Comparison of ENCODE assay signal across 12 cellular contexts in genomic region chrX:22134681-22135080, GRCh38.
DNase-seq lines count a peak whose midpoint lies in the region; ATAC-seq, FAIRE-seq and TF ChIP-seq lines count a peak whose summit lies in the region.
"Had no signal": no experiment of that assay in that cellular context is flagged by ENCODE, and none has a peak within 500 bp of the region (broad histone marks: within the 10 kb centered on the region; RNA-seq: fewer than 3 reads in every experiment).

No MANE protein-coding gene starts in this region.

- no peak for TF ChIP-seq EP300 in A549 (IDR thresholded peaks at IDR 0.05)

- H3K4me3 Mint-ChIP-seq in brain = peak overlapping the region in 2 of 5 experiments; percentile 2 to 50

- intact Hi-C loops in tibial artery (cut with DNase I; ENCODE audit: low total_unique reads) = loop anchor here (5.0 kb wide), 1 partner anchor 613 kb away; no protein-coding TSS in a partner anchor
- intact Hi-C loops in aorta (cut with DNase I) = loop anchor here (5.0 to 10.0 kb wide), 2 partner anchors 140 to 613 kb away; no protein-coding TSS in a partner anchor

- peak overlapping the region; percentile 57 for H3K4me2 ChIP-seq in A549

- 3% methylated on average over 4 of the region's 4 CpGs for WGBS in A549 (ENCODE audit: missing lambda C conversion rate)
- WGBS in aorta, 2 donors = 4 to 17% methylated on average over 4 of the region's 4 CpGs

- H3K4me1 ChIP-seq in A549 (peaks cover 29% of the 10 kb centered on the region), tibial artery (peaks cover 0 to 13% (median 6%) of the 10 kb centered on the region in 4 donors), aorta (ENCODE audit: control insufficient read depth in 1 of 2, insufficient read depth in 2 of 2, low read length in 2 of 2) (no peaks in the 10 kb centered on the region)
- H3K4me1 ChIP-seq: gastrocnemius medialis, psoas muscle had no signal

- no peaks in the 10 kb centered on the region for H3K36me3 Mint-ChIP-seq in brain

- H3K27ac Mint-ChIP-seq in brain = peak overlapping the region; percentile 70 to 95 (median 81)

- ATAC-seq in A549 = peak; percentile 88 to 89
- ATAC-seq in aorta (ENCODE audit: low FRiP score) = no peak
- ATAC-seq: gastrocnemius medialis had no signal

- no peak for TF ChIP-seq RAD21 in A549 (conservative IDR thresholded peaks at IDR 0.05 in 1 of 2, IDR thresholded peaks at IDR 0.05 in 1 of 2)

- DNase-seq in A549 (ENCODE audit: low read depth in 1 of 2, low spot score in 1 of 2) (peak; percentile 41 to 48), HK-2 (ENCODE audit: unreplicated experiment) (peak; percentile 63), kidney tubule cell (ENCODE audit: low spot score) (peak; percentile 93), tibial artery (no peak), aorta (no peak), germinal center (ENCODE audit: low spot score) (no peak)
- DNase-seq in activated CD4-positive, CD25-positive, alpha-beta regulatory T cell treated with anti-CD3 and anti-CD28 coated beads, Interleukin-2, amount 50 U/mL, for 72 hours = no peak
- DNase-seq: activated T-cell treated with anti-CD3 and anti-CD28 coated beads for 4 hours, gastrocnemius medialis, psoas muscle, stomach had no signal

- CTCF ChIA-PET in A549 (lab: Yijun Ruan, JAX) = interaction anchor here (0.9 to 4.3 kb wide), 8 partner anchors 11 to 1419 kb away, joined by 3 to 25 read pairs (median 11); no protein-coding TSS in a partner anchor

- POLR2A ChIA-PET in A549 (lab: Yijun Ruan, JAX) = interaction anchor here (1.2 kb wide), 1 partner anchor 149 kb away, joined by 3 read pairs; no protein-coding TSS in a partner anchor

- FAIRE-seq in A549 (lab: Jason Lieb, UNC) = peak; percentile 56

- no peaks in the 10 kb centered on the region for H3K27me3 Mint-ChIP-seq in brain

- TF ChIP-seq POLR2A in A549 (IDR thresholded peaks at IDR 0.05; ENCODE audit: low read length) = no peak

- H3K27me3 ChIP-seq in tibial artery (no peaks in the 10 kb centered on the region), aorta (ENCODE audit: control insufficient read depth in 1 of 2, insufficient read depth in 2 of 2, low read length in 1 of 2) (no peaks in the 10 kb centered on the region)
- H3K27me3 ChIP-seq: gastrocnemius medialis, stomach had no signal

- peaks cover 33% of the 10 kb centered on the region for H3K4me1 Mint-ChIP-seq in brain

- H3K36me3 ChIP-seq in tibial artery (no peaks in the 10 kb centered on the region), aorta (ENCODE audit: control insufficient read depth in 1 of 2, insufficient read depth in 2 of 2, low read length in 1 of 2) (no peaks in the 10 kb centered on the region)
- H3K36me3 ChIP-seq: gastrocnemius medialis, stomach had no signal

- TF ChIP-seq CTCF in A549 (IDR thresholded peaks at IDR 0.05) = no peak
- no peak for TF ChIP-seq CTCF in brain (conservative IDR thresholded peaks at IDR 0.05)
- TF ChIP-seq CTCF in tibial artery (IDR thresholded peaks at IDR 0.05) = no peak

- H3K4me3 ChIP-seq in A549 (no peak overlapping the region), tibial artery (no peak overlapping the region), aorta (ENCODE audit: low read length in 2 of 2) (no peak overlapping the region)
- H3K4me3 ChIP-seq: gastrocnemius medialis, psoas muscle, stomach had no signal

- H3K27ac ChIP-seq in A549 (peak overlapping the region; percentile 68 to 84), tibial artery (peak overlapping the region in 1 of 2 donors; percentile 45), aorta (ENCODE audit: low read depth in 1 of 2, low read length in 2 of 2) (no peak overlapping the region)
- H3K27ac ChIP-seq: gastrocnemius medialis, psoas muscle had no signal

- H3K9me3 Mint-ChIP-seq in brain = peaks cover 0 to 4% (median 0%) of the 10 kb centered on the region in 5 experiments

- H3K9me3 ChIP-seq in A549 = no peaks in the 10 kb centered on the region
- H3K9me3 ChIP-seq in tibial artery = no peaks in the 10 kb centered on the region
- no peaks in the 10 kb centered on the region for H3K9me3 ChIP-seq in aorta (ENCODE audit: control insufficient read depth, low read length)
- H3K9me3 ChIP-seq: gastrocnemius medialis, psoas muscle, stomach had no signal

TF ChIP-seq in A549, 52 proteins besides CTCF, POLR2A, EP300 and RAD21:
- 0 out of 2 replicates have a peak, but pooled peaks have one; percentile 20 for TF ChIP-seq PBX3 (IDR thresholded peaks at IDR 0.05)
- peak; percentile 86 for TF ChIP-seq GATA3 (IDR thresholded peaks at IDR 0.05; ENCODE audit: borderline replicate concordance)
- TF ChIP-seq CEBPB (IDR thresholded peaks at IDR 0.05) = peak in 1 of 2 experiments; percentile 43; a peak in 1 of 4 replicates
- peak; percentile 49; the same call in 1 of the 2 replicates for TF ChIP-seq JUNB (IDR thresholded peaks at IDR 0.05)
- TF ChIP-seq FOSL2 (IDR thresholded peaks at IDR 0.05) = 0 out of 2 replicates have a peak, but pooled peaks have one; percentile 25
- TF ChIP-seq FOSL2 (CRISPR knock-in tag; IDR thresholded peaks at IDR 0.05) = peak; percentile 65
- 0 out of 2 replicates have a peak, but pooled peaks have one; percentile 31 for TF ChIP-seq MAX (IDR thresholded peaks at IDR 0.05)
- TF ChIP-seq KDM1A (IDR thresholded peaks at IDR 0.05; ENCODE audit: low read depth) = no peak
- no peak for TF ChIP-seq RARB (CRISPR knock-in tag; IDR thresholded peaks at IDR 0.05)
TF ChIP-seq in A549: peak in this region for 6.

Comparison
In these comparisons a context has a peak if more than half of its experiments do, and no peak if none do; other contexts are left out.
1. DNase-seq: peak in A549 (2 of 2), HK-2 (single experiment) and kidney tubule cell (single experiment); none in activated CD4-positive, CD25-positive, alpha-beta regulatory T cell treated with anti-CD3 and anti-CD28 coated beads, Interleukin-2, amount 50 U/mL, for 72 hours (single experiment), tibial artery (0 of 2), aorta (0 of 2) and germinal center (single experiment).
2. H3K27ac ChIP-seq: peak in A549 (2 of 2); none in aorta (0 of 2).